Comparison of ENCODE assay signal across 11 cellular contexts in the genomic region with DNA sequence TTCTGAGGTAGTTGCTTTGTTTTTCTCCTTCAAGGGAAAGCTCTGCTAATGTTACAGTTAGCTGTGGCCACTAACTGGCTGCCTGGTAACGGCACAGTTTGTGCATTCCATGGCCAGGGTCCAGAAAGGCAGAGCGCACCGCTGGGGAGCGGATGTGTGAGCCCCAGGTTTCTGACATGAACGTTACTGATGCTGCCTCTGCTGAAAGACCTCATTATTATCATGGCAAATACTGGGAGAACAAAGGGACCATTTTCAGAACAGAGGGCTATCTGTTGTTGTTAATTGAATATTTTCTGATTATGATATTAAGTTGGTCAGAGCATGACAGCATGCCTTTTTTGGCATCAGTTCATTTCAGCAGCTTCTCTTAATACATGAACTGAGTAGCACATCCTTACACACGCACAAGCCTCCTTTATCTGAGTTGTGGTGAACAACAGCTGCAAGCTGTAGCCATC.
DNase-seq lines count a peak whose midpoint lies in the region; ATAC-seq and TF ChIP-seq lines count a peak whose summit lies in the region.
"Had no signal": no experiment of that assay in that cellular context is flagged by ENCODE, and none has a peak within 500 bp of the region (broad histone marks: within the 10 kb centered on the region; RNA-seq: fewer than 3 reads in every experiment).

No MANE protein-coding gene starts in this region.

- no peak for TF ChIP-seq CTCF in chondrocyte (IDR thresholded peaks at IDR 0.05)

- H3K27ac Mint-ChIP-seq in chondrocyte (ENCODE audit: unreplicated experiment): peak overlapping the region; percentile 90
- H3K27ac Mint-ChIP-seq: activated CD4-positive, alpha-beta T cell treated with anti-CD3 and anti-CD28 coated beads, Interleukin-2, amount 10 ng/mL, durations not matched to agents 7 days and 5 days; CD8-positive, alpha-beta memory T cell; IgD-negative memory B cell had no signal

- peak; percentile 95 for DNase-seq in Daoy (ENCODE audit: low read depth)
- DNase-seq in NCI-H1105 (lab: John Stamatoyannopoulos, UW): peak; percentile 39
- peak; percentile 85 for DNase-seq in chondrocyte (ENCODE audit: low spot score)
- peak; percentile 3 for DNase-seq in occipital lobe (lab: John Stamatoyannopoulos, UW)
- DNase-seq in NCI-H2171 treated with DMSO at 0.1 percent for 48 hours (lab: John Stamatoyannopoulos, UW): no peak
- DNase-seq in posterior vena cava (ENCODE audit: low spot score): no peak
- DNase-seq: activated CD4-positive, alpha-beta T cell treated with anti-CD3 and anti-CD28 coated beads, Interleukin-2, amount 10 ng/mL, durations not matched to agents 7 days and 5 days; CD8-positive, alpha-beta memory T cell had no signal

- peaks cover 75% of the 10 kb centered on the region for H3K4me1 Mint-ChIP-seq in chondrocyte (ENCODE audit: low read depth)
- H3K4me1 Mint-ChIP-seq: activated CD4-positive, alpha-beta T cell treated with anti-CD3 and anti-CD28 coated beads, Interleukin-2, amount 10 ng/mL, durations not matched to agents 7 days and 5 days; CD8-positive, alpha-beta memory T cell; IgD-negative memory B cell had no signal

- no peaks in the 10 kb centered on the region for H3K27me3 Mint-ChIP-seq in chondrocyte (ENCODE audit: low read depth)
- H3K27me3 Mint-ChIP-seq: IgD-negative memory B cell had no signal

- no peaks in the 10 kb centered on the region for H3K36me3 Mint-ChIP-seq in chondrocyte (ENCODE audit: low read depth)
- H3K36me3 Mint-ChIP-seq: CD8-positive, alpha-beta memory T cell; IgD-negative memory B cell had no signal

- ATAC-seq in GM21825 (IDR thresholded peaks at IDR 0.05; ENCODE audit: unreplicated experiment) (no peak), GM18511 (IDR thresholded peaks at IDR 0.05; ENCODE audit: unreplicated experiment) (no peak)

- no peak overlapping the region for H3K4me3 Mint-ChIP-seq in chondrocyte (ENCODE audit: unreplicated experiment)
- H3K4me3 Mint-ChIP-seq: activated CD4-positive, alpha-beta T cell treated with anti-CD3 and anti-CD28 coated beads, Interleukin-2, amount 10 ng/mL, durations not matched to agents 7 days and 5 days; CD8-positive, alpha-beta memory T cell; IgD-negative memory B cell had no signal

- intact Hi-C loops in posterior vena cava (cut with DNase I): no loop called here

- H3K9me3 Mint-ChIP-seq in chondrocyte (ENCODE audit: low read depth): no peaks in the 10 kb centered on the region
- H3K9me3 Mint-ChIP-seq: activated CD4-positive, alpha-beta T cell treated with anti-CD3 and anti-CD28 coated beads, Interleukin-2, amount 10 ng/mL, durations not matched to agents 7 days and 5 days; CD8-positive, alpha-beta memory T cell; IgD-negative memory B cell had no signal

Comparison
In these comparisons a context has a peak if more than half of its experiments do, and no peak if none do; other contexts are left out.
1. DNase-seq: peak in Daoy (single experiment), NCI-H1105 (single experiment), chondrocyte (single experiment) and occipital lobe (single experiment); none in NCI-H2171 treated with DMSO at 0.1 percent for 48 hours (single experiment) and posterior vena cava (single experiment).